In the genomic region with DNA sequence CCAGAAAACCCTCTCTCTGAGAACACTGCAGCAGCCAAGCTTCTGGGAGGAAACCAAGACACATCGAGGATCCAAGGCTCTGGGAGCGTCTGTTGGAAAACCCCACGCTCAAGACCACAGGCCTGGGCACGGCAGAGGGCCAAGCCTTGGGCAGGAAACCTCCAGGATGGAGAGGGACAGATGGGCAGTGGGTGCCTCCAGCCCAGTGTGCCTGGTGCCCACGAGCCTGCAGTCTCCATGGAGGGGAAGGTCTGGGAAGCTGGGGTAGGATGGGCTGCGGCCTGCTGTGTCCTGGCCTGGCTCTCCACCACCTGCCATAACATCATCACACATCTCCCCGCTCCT, we compare ENCODE assay signal across 8 cellular contexts.
DNase-seq lines count a peak whose midpoint lies in the region; FAIRE-seq and TF ChIP-seq lines count a peak whose summit lies in the region.

No MANE protein-coding gene starts in this region.

- WGBS in adrenal gland, 4 donors: 53 to 55% (median 55%) methylated on average over 4 to 7 of the region's 7 CpGs; no CpG with 5 or more reads in 1 of the 4 donors
- 29% methylated on average over 7 of the region's 7 CpGs for WGBS in thymus

- H3K4me1 ChIP-seq in adrenal gland (replicated peaks in 1 of 2) (peaks cover 52 to 80% of the 10 kb centered on the region in 2 donors), thymus (ENCODE audit: control insufficient read depth, insufficient read depth, low read length) (peaks cover 91% of the 10 kb centered on the region)

- H3K27ac ChIP-seq in adrenal gland: peak overlapping the region; percentile 49 to 93 (median 87)
- peak overlapping the region; percentile 95 for H3K27ac ChIP-seq in thymus (ENCODE audit: low read depth)

- H3K9me3 ChIP-seq in adrenal gland (replicated peaks in 1 of 3) (no peaks in the 10 kb centered on the region), thymus (ENCODE audit: control insufficient read depth) (no peaks in the 10 kb centered on the region)

- no peak overlapping the region for H3K4me3 ChIP-seq in adrenal gland
- peak overlapping the region; percentile 18 for H3K4me3 ChIP-seq in thymus (ENCODE audit: low read length)

- H3K27ac Mint-ChIP-seq in activated naive CD4-positive, alpha-beta T cell treated with anti-CD3 and anti-CD28 coated beads for 36 hours: peak overlapping the region; percentile 73
- peak overlapping the region; percentile 89 for H3K27ac Mint-ChIP-seq in mesothelial cell of epicardium
- no peak overlapping the region for H3K27ac Mint-ChIP-seq in glutamatergic neuron (ENCODE audit: unreplicated experiment)

- peaks cover 68% of the 10 kb centered on the region for H3K4me1 Mint-ChIP-seq in activated naive CD4-positive, alpha-beta T cell treated with anti-CD3 and anti-CD28 coated beads for 36 hours (ENCODE audit: low read depth)
- peaks cover 39% of the 10 kb centered on the region for H3K4me1 Mint-ChIP-seq in mesothelial cell of epicardium
- H3K4me1 Mint-ChIP-seq in glutamatergic neuron (ENCODE audit: low read depth, unreplicated experiment): peaks cover 35% of the 10 kb centered on the region

- no peaks in the 10 kb centered on the region for H3K36me3 Mint-ChIP-seq in activated naive CD4-positive, alpha-beta T cell treated with anti-CD3 and anti-CD28 coated beads for 36 hours (ENCODE audit: low read depth)
- no peaks in the 10 kb centered on the region for H3K36me3 Mint-ChIP-seq in mesothelial cell of epicardium
- H3K36me3 Mint-ChIP-seq in glutamatergic neuron (ENCODE audit: unreplicated experiment): no peaks in the 10 kb centered on the region

- H3K36me3 ChIP-seq in adrenal gland (replicated peaks in 1 of 2) (no peaks in the 10 kb centered on the region), thymus (ENCODE audit: control insufficient read depth, insufficient read depth) (peaks cover 19% of the 10 kb centered on the region)

- H3K9me3 Mint-ChIP-seq in activated naive CD4-positive, alpha-beta T cell treated with anti-CD3 and anti-CD28 coated beads for 36 hours: no peaks in the 10 kb centered on the region
- no peaks in the 10 kb centered on the region for H3K9me3 Mint-ChIP-seq in mesothelial cell of epicardium
- H3K9me3 Mint-ChIP-seq in glutamatergic neuron (ENCODE audit: unreplicated experiment): peaks cover 6% of the 10 kb centered on the region

- FAIRE-seq in urothelium cell line (lab: Jason Lieb, UNC): no peak

- TF ChIP-seq CTCF in adrenal gland (IDR thresholded peaks at IDR 0.05): no peak
- TF ChIP-seq CTCF in mesothelial cell of epicardium (IDR thresholded peaks at IDR 0.05; ENCODE audit: unreplicated experiment): no peak
- TF ChIP-seq CTCF in glutamatergic neuron (IDR thresholded peaks at IDR 0.05; ENCODE audit: partially characterized antibody, unreplicated experiment): no peak

- TF ChIP-seq POLR2A in adrenal gland (IDR thresholded peaks at IDR 0.05): no peak

- intact Hi-C loops in activated naive CD4-positive, alpha-beta T cell treated with anti-CD3 and anti-CD28 coated beads for 36 hours (cut with micrococcal nuclease): loop anchor here (1.0 to 5.0 kb wide), 5 partner anchors 40 to 154 kb away; a partner anchor contains a TSS
- intact Hi-C loops in adrenal gland (cut with DNase I): loop anchor here in 1 of 2 donors (10.0 kb wide), 1 partner anchor 87 kb away; no protein-coding TSS in a partner anchor

- peak overlapping the region; percentile 49 for H3K4me3 Mint-ChIP-seq in activated naive CD4-positive, alpha-beta T cell treated with anti-CD3 and anti-CD28 coated beads for 36 hours
- no peak overlapping the region for H3K4me3 Mint-ChIP-seq in mesothelial cell of epicardium
- no peak overlapping the region for H3K4me3 Mint-ChIP-seq in glutamatergic neuron (ENCODE audit: unreplicated experiment)

- CTCF ChIA-PET in activated naive CD4-positive, alpha-beta T cell treated with anti-CD3 and anti-CD28 coated beads for 36 hours (lab: Charles Lee): interaction anchor here (0.6 to 4.1 kb wide), 22 partner anchors 9 to 101 kb away, joined by 3 to 30 read pairs (median 4); no protein-coding TSS in a partner anchor

- no peaks in the 10 kb centered on the region for H3K27me3 ChIP-seq in adrenal gland
- H3K27me3 ChIP-seq in thymus (ENCODE audit: control insufficient read depth, insufficient read depth): no peaks in the 10 kb centered on the region

- DNase-seq in activated naive CD4-positive, alpha-beta T cell treated with anti-CD3 and anti-CD28 coated beads for 36 hours: no peak
- no peak for DNase-seq in activated naive CD4-positive, alpha-beta T cell treated with Interleukin-2 at 50 U/mL for 16 hours
- no peak for DNase-seq in adrenal gland
- no peak for DNase-seq in mesothelial cell of epicardium (ENCODE audit: low spot score in 2 of 2, unreplicated experiment in 2 of 2)
- DNase-seq in inferior parietal cortex (ENCODE audit: extremely low spot score): no peak
- no peak for DNase-seq in glutamatergic neuron
- DNase-seq in urothelium cell line (ENCODE audit: low spot score): no peak

- no peaks in the 10 kb centered on the region for H3K27me3 Mint-ChIP-seq in activated naive CD4-positive, alpha-beta T cell treated with anti-CD3 and anti-CD28 coated beads for 36 hours (ENCODE audit: low read depth)
- H3K27me3 Mint-ChIP-seq in mesothelial cell of epicardium (ENCODE audit: low read depth): no peaks in the 10 kb centered on the region
- H3K27me3 Mint-ChIP-seq in glutamatergic neuron (ENCODE audit: unreplicated experiment): peaks cover 10% of the 10 kb centered on the region
